In genomic region chr7:20444041-20444440, GRCh38 we compare ENCODE assay signal across 24 cellular contexts.
DNase-seq lines count a peak whose midpoint lies in the region; ATAC-seq and FAIRE-seq lines count a peak whose summit lies in the region.
"Had no signal": no experiment of that assay in that cellular context is flagged by ENCODE, and none has a peak within 500 bp of the region (broad histone marks: within the 10 kb centered on the region; RNA-seq: fewer than 3 reads in every experiment).

No MANE protein-coding gene starts in this region.

- H3K27ac Mint-ChIP-seq in stimulated activated naive CD8-positive, alpha-beta T cell treated with anti-CD3 and anti-CD28 coated beads, Interleukin-15, amount 100 ng/mL, for 72 hours: no peak overlapping the region

- H3K27me3 ChIP-seq in SJSA1 (replicated peaks): no peaks in the 10 kb centered on the region
- no peaks in the 10 kb centered on the region for H3K27me3 ChIP-seq in mesenchymal stem cell (ENCODE audit: control insufficient read depth in 1 of 2, insufficient read depth in 1 of 2, low read length in 2 of 2)

- H3K27ac ChIP-seq in SJSA1 (peak overlapping the region; percentile 50), mesenchymal stem cell (ENCODE audit: low read length, poor library complexity, severe bottlenecking) (no peak overlapping the region)

- no peak overlapping the region for H2BK15ac ChIP-seq in mesenchymal stem cell (ENCODE audit: low read depth, poor library complexity, severe bottlenecking)

- no peak overlapping the region for H3K4me3 Mint-ChIP-seq in stimulated activated naive CD8-positive, alpha-beta T cell treated with anti-CD3 and anti-CD28 coated beads, Interleukin-15, amount 100 ng/mL, for 72 hours

- H3K14ac ChIP-seq in mesenchymal stem cell (ENCODE audit: low read length in 2 of 2): no peak overlapping the region

- FAIRE-seq in endometrium (lab: Jason Lieb, UNC): peak; percentile 92
- FAIRE-seq: A204.1, GM12878 had no signal

- no peak overlapping the region for H2BK120ac ChIP-seq in mesenchymal stem cell (ENCODE audit: low read depth, low read length)

- H2BK5ac ChIP-seq in mesenchymal stem cell (ENCODE audit: low read depth, low read length, poor library complexity, severe bottlenecking): no peak overlapping the region

- H4K91ac ChIP-seq in mesenchymal stem cell (ENCODE audit: low read length): no peak overlapping the region

- H3K4me2 ChIP-seq in mesenchymal stem cell (ENCODE audit: low read length, poor library complexity, severe bottlenecking): no peak overlapping the region
- H3K4me2 ChIP-seq: SK-N-SH had no signal

- H2AK5ac ChIP-seq in mesenchymal stem cell (ENCODE audit: low read length, severe bottlenecking): no peak overlapping the region

- no peak overlapping the region for H2BK12ac ChIP-seq in mesenchymal stem cell (ENCODE audit: low read length in 2 of 2)

- peaks cover 4% of the 10 kb centered on the region; the same call in 1 of the 2 replicates for H3K9me3 ChIP-seq in SJSA1 (replicated peaks)
- H3K9me3 ChIP-seq in mesenchymal stem cell (ENCODE audit: control insufficient read depth, low read length): peaks cover 4% of the 10 kb centered on the region
- H3K9me3 ChIP-seq: SK-N-SH had no signal

- H3K36me3 ChIP-seq in SJSA1 (no peaks in the 10 kb centered on the region), mesenchymal stem cell (ENCODE audit: control insufficient read depth in 1 of 2, insufficient read depth in 2 of 2, low read depth in 1 of 2, low read length in 2 of 2) (no peaks in the 10 kb centered on the region)

- no peak overlapping the region for H4K8ac ChIP-seq in mesenchymal stem cell (ENCODE audit: low read length)

- peaks cover 10% of the 10 kb centered on the region for H3K27me3 Mint-ChIP-seq in stimulated activated naive CD8-positive, alpha-beta T cell treated with anti-CD3 and anti-CD28 coated beads, Interleukin-15, amount 100 ng/mL, for 72 hours

- no peaks in the 10 kb centered on the region for H3K4me1 Mint-ChIP-seq in stimulated activated naive CD8-positive, alpha-beta T cell treated with anti-CD3 and anti-CD28 coated beads, Interleukin-15, amount 100 ng/mL, for 72 hours

- H3K4me1 ChIP-seq in SJSA1 (replicated peaks): 0 out of 2 replicates have a peak, but pooled peaks cover 6% of the 10 kb centered on the region
- H3K4me1 ChIP-seq in mesenchymal stem cell (ENCODE audit: control insufficient read depth, insufficient read depth, low read depth, low read length): peaks cover 4% of the 10 kb centered on the region

- no peak overlapping the region for H3K23ac ChIP-seq in mesenchymal stem cell (ENCODE audit: low read length in 2 of 2)

- DNase-seq in AG20443 (ENCODE audit: low spot score): peak; percentile 26
- DNase-seq in SJSA1 (ENCODE audit: low read depth in 1 of 2, low spot score in 2 of 2): peak in 1 of 2 experiments; percentile 31
- peak; percentile 10 for DNase-seq in renal cortical epithelial cell (ENCODE audit: low read depth)
- DNase-seq in NCI-H748 (lab: John Stamatoyannopoulos, UW; ENCODE audit: unreplicated experiment): no peak
- no peak for DNase-seq in NCI-H146 treated with DMSO at 0.1 percent for 48 hours (lab: John Stamatoyannopoulos, UW; ENCODE audit: unreplicated experiment)
- no peak for DNase-seq in mesenchymal stem cell
- no peak for DNase-seq in stimulated activated naive CD8-positive, alpha-beta T cell treated with anti-CD3 and anti-CD28 coated beads, Interleukin-15, amount 100 ng/mL, for 72 hours
- DNase-seq: DMS 273 treated with DMSO at 0.1 percent for 48 hours, GDM1, GOT3, MM.1S, NCI-H1092, NCI-H1436 treated with DMSO at 0.1 percent for 48 hours, NCI-H2029 treated with DMSO at 0.1 percent for 48 hours, NCI-H2171, NCI-H510A, NCI-H774, OCI-M1, SHP77, SK-N-SH had no signal

- no peak overlapping the region for H3K4me3 ChIP-seq in SJSA1
- H3K4me3 ChIP-seq in mesenchymal stem cell (ENCODE audit: insufficient read depth in 1 of 2, low read depth in 1 of 2, low read length in 2 of 2): no peak overlapping the region
- H3K4me3 ChIP-seq: GM12878 had no signal

- H3K79me1 ChIP-seq in mesenchymal stem cell (replicated peaks; ENCODE audit: low read length, poor library complexity, severe bottlenecking): no peaks in the 10 kb centered on the region

- H2AFZ ChIP-seq in mesenchymal stem cell (ENCODE audit: low read depth, low read length): no peak overlapping the region

- H3K18ac ChIP-seq in mesenchymal stem cell (ENCODE audit: low read depth in 1 of 2, low read length in 2 of 2): no peak overlapping the region

- ATAC-seq in stimulated activated naive CD8-positive, alpha-beta T cell treated with anti-CD3 and anti-CD28 coated beads, Interleukin-15, amount 100 ng/mL, for 72 hours: no peak
- ATAC-seq: GM12878, HCT116 had no signal

- 89% methylated on average over 1 of the region's 2 CpGs for WGBS in mesenchymal stem cell

- H3K9me3 Mint-ChIP-seq in stimulated activated naive CD8-positive, alpha-beta T cell treated with anti-CD3 and anti-CD28 coated beads, Interleukin-15, amount 100 ng/mL, for 72 hours: no peaks in the 10 kb centered on the region

- no peak overlapping the region for H3K4ac ChIP-seq in mesenchymal stem cell (ENCODE audit: low read depth in 1 of 2, low read length in 2 of 2)

- no peak overlapping the region for H3K9ac ChIP-seq in mesenchymal stem cell (ENCODE audit: low read length)
- H3K9ac ChIP-seq: SK-N-SH had no signal

Comparison
In these comparisons a context has a peak if more than half of its experiments do, and no peak if none do; other contexts are left out.
1. DNase-seq: peak in AG20443 (single experiment) and renal cortical epithelial cell (single experiment); none in NCI-H748 (single experiment), NCI-H146 treated with DMSO at 0.1 percent for 48 hours (single experiment), mesenchymal stem cell (single experiment) and stimulated activated naive CD8-positive, alpha-beta T cell treated with anti-CD3 and anti-CD28 coated beads, Interleukin-15, amount 100 ng/mL, for 72 hours (0 of 2).